16 cellular contexts compared by ENCODE assay signal in genomic region chr1:55168353-55168752, GRCh38.
"Had no signal": no experiment of that assay in that cellular context is flagged by ENCODE, and none has a peak within 500 bp of the region (broad histone marks: within the 10 kb centered on the region; RNA-seq: fewer than 3 reads in every experiment).

No MANE protein-coding gene starts in this region.

- H3K27me3 Mint-ChIP-seq: activated B cell treated with CpG ODN at 0.5 μM for 24 hours; activated CD8-positive, alpha-beta memory T cell treated with anti-CD3 and anti-CD28 coated beads, Interleukin-2, amount 10 ng/mL, durations not matched to agents 7 days and 5 days; naive B cell had no signal

- DNase-seq: activated B cell treated with CpG ODN at 0.5 μM for 24 hours; activated CD4-positive, alpha-beta T cell treated with anti-CD3 and anti-CD28 coated beads, Interleukin-2, amount 50 U/mL, for 1 hour; activated CD8-positive, alpha-beta memory T cell treated with anti-CD3 and anti-CD28 coated beads, Interleukin-2, amount 10 ng/mL, durations not matched to agents 7 days and 5 days; activated naive CD4-positive, alpha-beta T cell treated with Interleukin-2 at 50 U/mL for 16 hours; brain microvascular endothelial cell; dorsolateral prefrontal cortex; kidney; naive B cell; nucleus accumbens; SHP77; stimulated activated CD4-positive, alpha-beta T cell treated with anti-CD3 and anti-CD28 coated beads, Interleukin-4, amount 100 ng/mL, for 4 hours; trophoblast cell had no signal

- H3K27ac ChIP-seq: brain microvascular endothelial cell, dorsolateral prefrontal cortex, right atrium auricular region, skin epidermis had no signal

- H3K4me3 Mint-ChIP-seq: activated B cell treated with CpG ODN at 0.5 μM for 24 hours; activated CD8-positive, alpha-beta memory T cell treated with anti-CD3 and anti-CD28 coated beads, Interleukin-2, amount 10 ng/mL, durations not matched to agents 7 days and 5 days; naive B cell had no signal

- H3K9me3 Mint-ChIP-seq: activated B cell treated with CpG ODN at 0.5 μM for 24 hours, naive B cell had no signal

- H3K27ac Mint-ChIP-seq: activated B cell treated with CpG ODN at 0.5 μM for 24 hours; activated CD8-positive, alpha-beta memory T cell treated with anti-CD3 and anti-CD28 coated beads, Interleukin-2, amount 10 ng/mL, durations not matched to agents 7 days and 5 days had no signal

- H3K4me1 Mint-ChIP-seq: activated B cell treated with CpG ODN at 0.5 μM for 24 hours had no signal

- H3K27me3 ChIP-seq: brain microvascular endothelial cell, dorsolateral prefrontal cortex, esophagus muscularis mucosa, right atrium auricular region had no signal

- ATAC-seq: activated CD8-positive, alpha-beta memory T cell treated with anti-CD3 and anti-CD28 coated beads, Interleukin-2, amount 10 ng/mL, durations not matched to agents 7 days and 5 days; SK-N-SH treated with all-trans-retinoic acid at 6 μM for 48 hours had no signal

- H3K4me3 ChIP-seq: dorsolateral prefrontal cortex, esophagus muscularis mucosa, right atrium auricular region, skin epidermis had no signal

- H3K9me3 ChIP-seq: esophagus muscularis mucosa, right atrium auricular region had no signal
